13 cellular contexts compared by ENCODE assay signal in the genomic region with DNA sequence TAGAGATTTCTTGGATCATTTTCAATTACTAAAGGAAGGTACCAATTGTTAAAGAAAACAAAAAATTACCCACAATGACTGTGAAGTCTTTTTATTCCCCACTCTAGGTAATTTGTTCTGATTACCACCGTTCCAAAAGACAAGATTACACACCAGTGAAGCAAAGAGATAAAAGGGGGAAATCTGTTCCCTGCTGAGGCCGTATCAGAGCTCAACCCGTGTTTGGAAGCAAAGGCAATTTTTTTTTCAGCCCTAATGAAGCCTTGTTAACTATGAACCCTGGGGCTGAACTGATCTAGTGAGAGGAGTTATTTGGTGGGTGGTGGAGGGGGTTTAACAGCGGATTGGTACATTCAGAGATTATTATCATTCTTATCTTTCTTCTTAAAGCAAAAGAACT.
"Had no signal": no experiment of that assay in that cellular context is flagged by ENCODE, and none has a peak within 500 bp of the region (broad histone marks: within the 10 kb centered on the region; RNA-seq: fewer than 3 reads in every experiment).

No MANE protein-coding gene starts in this region.

- H3K9me3 Mint-ChIP-seq: activated CD4-positive, alpha-beta memory T cell treated with anti-CD3 and anti-CD28 coated beads for 36 hours; activated naive CD4-positive, alpha-beta T cell treated with anti-CD3 and anti-CD28 coated beads for 36 hours; activated T-helper 2 cell treated with anti-CD3 and anti-CD28 coated beads, Interferon-gamma antibody, Interleukin-2, Interleukin-4, amounts not matched to agents 10 μg/mL and 5 μg/mL and 100 μg/mL, durations not matched to agents 14 hours and 24 hours and 36 hours had no signal

- H3K4me3 ChIP-seq: left lung had no signal

- H3K27ac ChIP-seq: left lung, WERI-Rb-1 had no signal

- H3K36me3 Mint-ChIP-seq: activated CD4-positive, alpha-beta memory T cell treated with anti-CD3 and anti-CD28 coated beads for 36 hours; activated CD8-positive, alpha-beta memory T cell treated with anti-CD3 and anti-CD28 coated beads, Interleukin-2, amount 10 ng/mL, durations not matched to agents 7 days and 5 days; stimulated activated memory B cell treated with anti-CD40 and anti-IgM and Interleukin-4, amounts not matched to agents 10 μg/mL and 1 μg/mL and 100 μg/mL, for 72 hours had no signal

- H3K27me3 ChIP-seq: left lung had no signal

- H3K27me3 Mint-ChIP-seq: stimulated activated memory B cell treated with anti-CD40 and anti-IgM and Interleukin-4, amounts not matched to agents 10 μg/mL and 1 μg/mL and 100 μg/mL, for 72 hours had no signal

- H3K9me3 ChIP-seq: left lung had no signal

- H3K27ac Mint-ChIP-seq: activated CD4-positive, alpha-beta memory T cell treated with anti-CD3 and anti-CD28 coated beads for 36 hours; activated CD8-positive, alpha-beta memory T cell treated with anti-CD3 and anti-CD28 coated beads, Interleukin-2, amount 10 ng/mL, durations not matched to agents 7 days and 5 days; activated naive CD4-positive, alpha-beta T cell treated with anti-CD3 and anti-CD28 coated beads for 36 hours; activated naive CD8-positive, alpha-beta T cell treated with anti-CD3 and anti-CD28 coated beads, Interleukin-2, amount 50 U/mL, for 24 hours; activated T-helper 2 cell treated with anti-CD3 and anti-CD28 coated beads, Interferon-gamma antibody, Interleukin-2, Interleukin-4, amounts not matched to agents 10 μg/mL and 5 μg/mL and 100 μg/mL, durations not matched to agents 14 hours and 24 hours and 36 hours; stimulated activated memory B cell treated with anti-CD40 and anti-IgM and Interleukin-4, amounts not matched to agents 10 μg/mL and 1 μg/mL and 100 μg/mL, for 72 hours had no signal

- ATAC-seq: activated CD8-positive, alpha-beta memory T cell treated with anti-CD3 and anti-CD28 coated beads, Interleukin-2, amount 10 ng/mL, durations not matched to agents 7 days and 5 days; activated naive CD8-positive, alpha-beta T cell treated with anti-CD3 and anti-CD28 coated beads, Interleukin-2, amount 50 U/mL, for 24 hours; esophagus mucosa; left lung; stimulated activated memory B cell treated with anti-CD40 and anti-IgM and Interleukin-4, amounts not matched to agents 10 μg/mL and 1 μg/mL and 100 μg/mL, for 72 hours had no signal

- DNase-seq: activated CD4-positive, alpha-beta memory T cell treated with anti-CD3 and anti-CD28 coated beads for 36 hours; activated CD8-positive, alpha-beta memory T cell treated with anti-CD3 and anti-CD28 coated beads, Interleukin-2, amount 10 ng/mL, durations not matched to agents 7 days and 5 days; activated naive CD4-positive, alpha-beta T cell treated with anti-CD3 and anti-CD28 coated beads for 36 hours; activated naive CD8-positive, alpha-beta T cell treated with anti-CD3 and anti-CD28 coated beads, Interleukin-2, amount 50 U/mL, for 24 hours; activated T-cell treated with anti-CD3 and anti-CD28 coated beads, Interleukin-2, amount 50 U/mL, for 1 hour; caudate nucleus; hippocampal formation; left lung; T-helper 1 cell; WERI-Rb-1 had no signal

- H3K4me3 Mint-ChIP-seq: activated CD4-positive, alpha-beta memory T cell treated with anti-CD3 and anti-CD28 coated beads for 36 hours; activated CD8-positive, alpha-beta memory T cell treated with anti-CD3 and anti-CD28 coated beads, Interleukin-2, amount 10 ng/mL, durations not matched to agents 7 days and 5 days; activated naive CD4-positive, alpha-beta T cell treated with anti-CD3 and anti-CD28 coated beads for 36 hours; activated naive CD8-positive, alpha-beta T cell treated with anti-CD3 and anti-CD28 coated beads, Interleukin-2, amount 50 U/mL, for 24 hours; stimulated activated memory B cell treated with anti-CD40 and anti-IgM and Interleukin-4, amounts not matched to agents 10 μg/mL and 1 μg/mL and 100 μg/mL, for 72 hours had no signal

- H3K36me3 ChIP-seq: left lung, WERI-Rb-1 had no signal

- H3K4me1 Mint-ChIP-seq: activated CD8-positive, alpha-beta memory T cell treated with anti-CD3 and anti-CD28 coated beads, Interleukin-2, amount 10 ng/mL, durations not matched to agents 7 days and 5 days; activated naive CD8-positive, alpha-beta T cell treated with anti-CD3 and anti-CD28 coated beads, Interleukin-2, amount 50 U/mL, for 24 hours; stimulated activated memory B cell treated with anti-CD40 and anti-IgM and Interleukin-4, amounts not matched to agents 10 μg/mL and 1 μg/mL and 100 μg/mL, for 72 hours had no signal
